In genomic region chr10:90179696-90180407, GRCh38 we compare ENCODE assay signal across 8 cellular contexts.
A peak's percentile ranks its signal among the peaks of the same experiment; 100 is the strongest.
DNase-seq lines count a peak whose midpoint lies in the region; ATAC-seq, FAIRE-seq and TF ChIP-seq lines count a peak whose summit lies in the region.
"Had no signal": no experiment of that assay in that cellular context is flagged by ENCODE, and none has a peak within 500 bp of the region (broad histone marks: within the 10 kb centered on the region; RNA-seq: fewer than 3 reads in every experiment).

No MANE protein-coding gene starts in this region.

- H3K9ac ChIP-seq in HCT116 (ENCODE audit: low read length) (no peak overlapping the region), smooth muscle cell (ENCODE audit: low read depth) (no peak overlapping the region)

- H3K27me3 Mint-ChIP-seq in activated T-cell treated with anti-CD3 and anti-CD28 coated beads, Interleukin-2, amount 50 U/mL, for 4 hours (ENCODE audit: low read depth), result no peaks in the 10 kb centered on the region

- H2AFZ ChIP-seq in HCT116 (ENCODE audit: low read depth, low read length, poor library complexity, severe bottlenecking) (no peak overlapping the region), smooth muscle cell (ENCODE audit: low read depth) (peak overlapping the region; percentile 29)

- no peaks in the 10 kb centered on the region for H3K36me3 Mint-ChIP-seq in activated T-cell treated with anti-CD3 and anti-CD28 coated beads, Interleukin-2, amount 50 U/mL, for 4 hours (ENCODE audit: insufficient read depth)

- BruUV-seq in HCT116 (replicated peaks; lab: Mats Ljungman, UMichigan), result no TSS peak

- H3K79me2 ChIP-seq in HCT116 (ENCODE audit: insufficient read depth, low read length) (no peaks in the 10 kb centered on the region), smooth muscle cell (ENCODE audit: low read depth) (no peaks in the 10 kb centered on the region)

- RAD21 ChIA-PET in HCT116 (lab: Charles Lee; ENCODE audit: low non-redundant PET in 1 of 2, low total read pairs in 2 of 2, uncharacterized antibody in 2 of 2, unreplicated experiment in 2 of 2), result no interaction called here

- H3K9me2 ChIP-seq in HCT116 (ENCODE audit: insufficient read depth), result no peaks in the 10 kb centered on the region

- TF ChIP-seq POLR2A in HCT116 (IDR thresholded peaks at IDR 0.05; ENCODE audit: borderline replicate concordance, extremely low read depth, insufficient read depth, insufficient read length), result no peak

- WGBS in smooth muscle cell (ENCODE audit: low lambda C conversion rate), result 23% methylated on average over 5 of the region's 5 CpGs

- H3K27me3 ChIP-seq in HCT116 (ENCODE audit: insufficient read depth, low read length), result no peaks in the 10 kb centered on the region
- no peaks in the 10 kb centered on the region for H3K27me3 ChIP-seq in smooth muscle cell (ENCODE audit: low read depth)
- H3K27me3 ChIP-seq: Peyer's patch had no signal

- TF ChIP-seq CTCF in HCT116 (IDR thresholded peaks at IDR 0.05 in 2 of 3, conservative IDR thresholded peaks at IDR 0.05 in 1 of 3; ENCODE audit: borderline replicate concordance in 1 of 3, insufficient read depth in 1 of 3, low read depth in 2 of 3, low read length in 2 of 3), result no peak
- no peak for TF ChIP-seq CTCF in RWPE1 (conservative IDR thresholded peaks at IDR 0.05; ENCODE audit: low read depth)
- TF ChIP-seq CTCF in smooth muscle cell (IDR thresholded peaks at IDR 0.05; ENCODE audit: borderline replicate concordance, insufficient read depth, poor library complexity, severe bottlenecking), result no peak
- TF ChIP-seq CTCF in D721Med (IDR thresholded peaks at IDR 0.05; ENCODE audit: insufficient read depth, missing control alignments), result no peak

- no peaks in the 10 kb centered on the region for H3K9me3 Mint-ChIP-seq in activated T-cell treated with anti-CD3 and anti-CD28 coated beads, Interleukin-2, amount 50 U/mL, for 4 hours

- H4K20me1 ChIP-seq in HCT116 (ENCODE audit: insufficient read depth) (no peaks in the 10 kb centered on the region), smooth muscle cell (ENCODE audit: low read depth) (no peaks in the 10 kb centered on the region)

- H3K4me3 Mint-ChIP-seq in activated T-cell treated with anti-CD3 and anti-CD28 coated beads, Interleukin-2, amount 50 U/mL, for 4 hours, result no peak overlapping the region

- FAIRE-seq in D721Med (lab: Jason Lieb, UNC), result no peak

- H3K4me1 ChIP-seq in HCT116 (ENCODE audit: control insufficient read depth in 1 of 2, insufficient read depth in 2 of 2, low read length in 2 of 2) (peaks cover 0 to 9% of the 10 kb centered on the region in 2 experiments; a peak in 1 of 4 replicates), smooth muscle cell (ENCODE audit: low read depth) (no peaks in the 10 kb centered on the region)
- H3K4me1 ChIP-seq: Peyer's patch had no signal

- no peak for ATAC-seq in HCT116
- no peak for ATAC-seq in activated T-cell treated with anti-CD3 and anti-CD28 coated beads, Interleukin-2, amount 50 U/mL, for 4 hours

- no peak overlapping the region for H3K4me3 ChIP-seq in HCT116 (replicated peaks in 1 of 2; ENCODE audit: low read depth in 1 of 2, low read length in 2 of 2)
- H3K4me3 ChIP-seq in smooth muscle cell, result no peak overlapping the region
- H3K4me3 ChIP-seq: Peyer's patch had no signal

- H3K27ac ChIP-seq in HCT116 (ENCODE audit: low read depth, low read length) (no peak overlapping the region), RWPE1 (peak overlapping the region; percentile 70), smooth muscle cell (ENCODE audit: low read depth) (peak overlapping the region; percentile 60)
- H3K27ac ChIP-seq: Peyer's patch had no signal

- no peaks in the 10 kb centered on the region for H3K9me3 ChIP-seq in HCT116 (ENCODE audit: control insufficient read depth in 1 of 2, insufficient read depth in 1 of 2, low read depth in 1 of 2, low read length in 2 of 2)
- no peaks in the 10 kb centered on the region for H3K9me3 ChIP-seq in smooth muscle cell (replicated peaks; ENCODE audit: low read depth)
- H3K9me3 ChIP-seq: Peyer's patch had no signal

- peak; percentile 43 for DNase-seq in HCT116 (ENCODE audit: low read depth, low spot score)
- peak; percentile 95 for DNase-seq in RWPE1 (ENCODE audit: low spot score)
- DNase-seq in fibroblast of peridontal ligament (ENCODE audit: extremely low read depth), result peak; percentile 99
- peak; percentile 7 for DNase-seq in smooth muscle cell (lab: John Stamatoyannopoulos, UW; ENCODE audit: unreplicated experiment)
- DNase-seq in D721Med (ENCODE audit: insufficient read length, low spot score), result no peak
- no peak for DNase-seq in GM19238 (ENCODE audit: insufficient read length, low spot score)
- DNase-seq in activated T-cell treated with anti-CD3 and anti-CD28 coated beads, Interleukin-2, amount 50 U/mL, for 4 hours, result no peak

- no peak overlapping the region for H3K4me2 ChIP-seq in HCT116 (ENCODE audit: low read length)
- peak overlapping the region; percentile 29 for H3K4me2 ChIP-seq in smooth muscle cell

- CTCF ChIA-PET in HCT116 (lab: Charles Lee) (interaction anchor here (0.8 kb wide), 1 partner anchor 32 kb away, joined by 3 read pairs; no protein-coding TSS in a partner anchor), RWPE1 (lab: Yijun Ruan, JAX) (interaction anchor here (0.7 kb wide), 1 partner anchor 510 kb away, joined by 3 read pairs; no protein-coding TSS in a partner anchor)

- H3F3A ChIP-seq in smooth muscle cell (ENCODE audit: low read depth), result peaks cover 7% of the 10 kb centered on the region

- no peak for TF ChIP-seq RAD21 in HCT116 (IDR thresholded peaks at IDR 0.05; ENCODE audit: low read depth)

- H3K4me1 Mint-ChIP-seq in activated T-cell treated with anti-CD3 and anti-CD28 coated beads, Interleukin-2, amount 50 U/mL, for 4 hours (ENCODE audit: low read depth), result no peaks in the 10 kb centered on the region

- POLR2A ChIA-PET in HCT116 (lab: Charles Lee) (no interaction called here), RWPE1 (lab: Yijun Ruan, JAX; ENCODE audit: low non-redundant PET) (no interaction called here)

- no peaks in the 10 kb centered on the region for H3K36me3 ChIP-seq in HCT116 (ENCODE audit: control insufficient read depth in 1 of 2, insufficient read depth in 2 of 2, low read length in 2 of 2)
- H3K36me3 ChIP-seq in smooth muscle cell (ENCODE audit: low read depth), result no peaks in the 10 kb centered on the region
- H3K36me3 ChIP-seq: Peyer's patch had no signal

- intact Hi-C loops in HCT116 (cut with micrococcal nuclease), result no loop called here

TF ChIP-seq in HCT116, 20 proteins besides CTCF, POLR2A, EP300 and RAD21:
- TF ChIP-seq CBX3 (IDR thresholded peaks at IDR 0.05; ENCODE audit: low read depth), result peak; percentile 78
- TF ChIP-seq, protein P1, sequence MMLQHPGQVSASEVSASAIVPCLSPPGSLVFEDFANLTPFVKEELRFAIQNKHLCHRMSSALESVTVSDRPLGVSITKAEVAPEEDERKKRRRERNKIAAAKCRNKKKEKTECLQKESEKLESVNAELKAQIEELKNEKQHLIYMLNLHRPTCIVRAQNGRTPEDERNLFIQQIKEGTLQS (IDR thresholded peaks at IDR 0.05), result peak; percentile 60; the same call in 1 of the 2 replicates
- TF ChIP-seq SIN3A (IDR thresholded peaks at IDR 0.05; ENCODE audit: low read depth), result no peak
- TF ChIP-seq MAX (IDR thresholded peaks at IDR 0.05), result peak; percentile 58; the same call in 1 of the 2 replicates
- TF ChIP-seq FOSL1 (IDR thresholded peaks at IDR 0.05; ENCODE audit: low read depth), result peak; percentile 54
- peak; percentile 23 for TF ChIP-seq TCF7L2 (IDR thresholded peaks at IDR 0.05; ENCODE audit: borderline replicate concordance, extremely low read depth, insufficient read depth, insufficient read length)
- no peak for TF ChIP-seq YY1 (IDR thresholded peaks at IDR 0.05; ENCODE audit: extremely low read depth, insufficient replicate concordance, low read depth, low read length)
- peak; percentile 67 for TF ChIP-seq SP1 (IDR thresholded peaks at IDR 0.05; ENCODE audit: low read depth)
- TF ChIP-seq ZNF274 (IDR thresholded peaks at IDR 0.05; ENCODE audit: low read depth, low read length), result no peak
- TF ChIP-seq SRF (IDR thresholded peaks at IDR 0.05; ENCODE audit: low read depth), result no peak
- peak; percentile 49 for TF ChIP-seq JUND (IDR thresholded peaks at IDR 0.05)
- no peak for TF ChIP-seq EZH2 (IDR thresholded peaks at IDR 0.05)
- no peak for TF ChIP-seq ELF1 (IDR thresholded peaks at IDR 0.05; ENCODE audit: borderline replicate concordance, low read depth)
- no peak for TF ChIP-seq ZFX (IDR thresholded peaks at IDR 0.05)
- no peak for TF ChIP-seq EZH2phosphoT487 (IDR thresholded peaks at IDR 0.05; ENCODE audit: borderline replicate concordance)
- TF ChIP-seq POLR2AphosphoS5 (IDR thresholded peaks at IDR 0.05; ENCODE audit: low read depth, low read length), result 0 out of 2 replicates have a peak, but pooled peaks have one; percentile 30
- TF ChIP-seq CEBPB (IDR thresholded peaks at IDR 0.05; ENCODE audit: low read depth), result peak; percentile 97
TF ChIP-seq in HCT116: peak in this region for 9.

Comparison
In these comparisons a context has a peak if more than half of its experiments do, and no peak if none do; other contexts are left out.
1. DNase-seq: peak in HCT116 (single experiment), RWPE1 (single experiment), fibroblast of peridontal ligament (single experiment) and smooth muscle cell (single experiment); none in D721Med (single experiment), GM19238 (single experiment) and activated T-cell treated with anti-CD3 and anti-CD28 coated beads, Interleukin-2, amount 50 U/mL, for 4 hours (single experiment).